In genomic region chr20:38098952-38099351, GRCh38 we compare ENCODE assay signal across 27 cellular contexts.
A peak's percentile ranks its signal among the peaks of the same experiment; 100 is the strongest.
DNase-seq lines count a peak whose midpoint lies in the region; ATAC-seq, FAIRE-seq and TF ChIP-seq lines count a peak whose summit lies in the region.
"Had no signal": no experiment of that assay in that cellular context is flagged by ENCODE, and none has a peak within 500 bp of the region (broad histone marks: within the 10 kb centered on the region; RNA-seq: fewer than 3 reads in every experiment).

No MANE protein-coding gene starts in this region.

- H3K27ac ChIP-seq in mammary epithelial cell (ENCODE audit: insufficient read depth, low read depth, low read length) (no peak overlapping the region), brain microvascular endothelial cell (peak overlapping the region; percentile 45), HepG2 (ENCODE audit: extremely low read length, insufficient read depth, low read length) (peak overlapping the region; percentile 1)
- H3K27ac ChIP-seq: 22Rv1, GM23248, lower lobe of right lung, RWPE1 had no signal

- H3K4me2 ChIP-seq in mammary epithelial cell (ENCODE audit: insufficient read depth, low read depth, low read length): no peak overlapping the region
- no peak overlapping the region for H3K4me2 ChIP-seq in HepG2 (ENCODE audit: low read depth, low read length)

- H3K36me3 Mint-ChIP-seq in MCF 10A (ENCODE audit: insufficient read depth, unreplicated experiment): no peaks in the 10 kb centered on the region
- H3K36me3 Mint-ChIP-seq: stimulated activated effector memory CD8-positive, alpha-beta T cell treated with anti-CD3 and anti-CD28 coated beads, Interleukin-12 subunit alpha, Interleukin-12 subunit beta, amount 100 ng/mL, for 72 hours had no signal

- no peak overlapping the region for H3K27ac Mint-ChIP-seq in MCF 10A (ENCODE audit: low read depth, unreplicated experiment)
- H3K27ac Mint-ChIP-seq in stimulated activated naive CD8-positive, alpha-beta T cell treated with anti-CD3 and anti-CD28 coated beads, Interleukin-15, amount 100 ng/mL, for 72 hours: no peak overlapping the region
- H3K27ac Mint-ChIP-seq: activated CD8-positive, alpha-beta T cell treated with anti-CD3 and anti-CD28 coated beads, Interleukin-2, amount 10 ng/mL, durations not matched to agents 7 days and 5 days; activated naive CD4-positive, alpha-beta T cell treated with anti-CD3 and anti-CD28 coated beads, Interleukin-2, amount 50 U/mL, for 72 hours; activated T-helper 2 cell treated with anti-CD3 and anti-CD28 coated beads, Interferon-gamma antibody, Interleukin-2, Interleukin-4, amounts not matched to agents 10 μg/mL and 5 μg/mL and 100 μg/mL, durations not matched to agents 14 hours and 24 hours and 36 hours; CD4-positive, CD25-positive, alpha-beta regulatory T cell; stimulated activated effector memory CD8-positive, alpha-beta T cell treated with anti-CD3 and anti-CD28 coated beads, Interleukin-12 subunit alpha, Interleukin-12 subunit beta, amount 100 ng/mL, for 72 hours had no signal

- intact Hi-C loops in mammary epithelial cell (cut with micrococcal nuclease): no loop called here
- intact Hi-C loops in MCF 10A (cut with micrococcal nuclease): no loop called here
- intact Hi-C loops in HepG2 (cut with micrococcal nuclease; ENCODE audit: unreplicated experiment): no loop called here

- H3K4me1 Mint-ChIP-seq in MCF 10A (ENCODE audit: insufficient read depth, unreplicated experiment): peaks cover 12% of the 10 kb centered on the region
- H3K4me1 Mint-ChIP-seq in stimulated activated naive CD8-positive, alpha-beta T cell treated with anti-CD3 and anti-CD28 coated beads, Interleukin-15, amount 100 ng/mL, for 72 hours: peaks cover 12% of the 10 kb centered on the region

- H4K20me1 ChIP-seq in mammary epithelial cell (ENCODE audit: insufficient read depth, low read length) (no peaks in the 10 kb centered on the region), HepG2 (ENCODE audit: insufficient read depth, low read length) (no peaks in the 10 kb centered on the region)

- TF ChIP-seq RAD21 in HepG2 (CRISPR knock-in tag; IDR thresholded peaks at IDR 0.05): no peak

- H3K4me1 ChIP-seq in mammary epithelial cell (ENCODE audit: insufficient read depth, low read length) (peaks cover 13% of the 10 kb centered on the region), HepG2 (ENCODE audit: insufficient read depth, low read length) (peaks cover 33% of the 10 kb centered on the region)

- H3K9me3 ChIP-seq in mammary epithelial cell (replicated peaks; ENCODE audit: insufficient read depth, low read length): no peaks in the 10 kb centered on the region
- no peaks in the 10 kb centered on the region for H3K9me3 ChIP-seq in HepG2 (ENCODE audit: low read length)
- H3K9me3 ChIP-seq: lower lobe of right lung had no signal

- peaks cover 14% of the 10 kb centered on the region for H3K9me3 Mint-ChIP-seq in MCF 10A (ENCODE audit: unreplicated experiment)
- peaks cover 12% of the 10 kb centered on the region in 2 donors for H3K9me3 Mint-ChIP-seq in stimulated activated naive CD8-positive, alpha-beta T cell treated with anti-CD3 and anti-CD28 coated beads, Interleukin-15, amount 100 ng/mL, for 72 hours

- H3K4me3 Mint-ChIP-seq in MCF 10A (ENCODE audit: unreplicated experiment): no peak overlapping the region
- H3K4me3 Mint-ChIP-seq in stimulated activated naive CD8-positive, alpha-beta T cell treated with anti-CD3 and anti-CD28 coated beads, Interleukin-15, amount 100 ng/mL, for 72 hours: no peak overlapping the region
- H3K4me3 Mint-ChIP-seq: activated CD8-positive, alpha-beta T cell treated with anti-CD3 and anti-CD28 coated beads, Interleukin-2, amount 10 ng/mL, durations not matched to agents 7 days and 5 days; stimulated activated effector memory CD8-positive, alpha-beta T cell treated with anti-CD3 and anti-CD28 coated beads, Interleukin-12 subunit alpha, Interleukin-12 subunit beta, amount 100 ng/mL, for 72 hours had no signal

- TF ChIP-seq EP300 in HepG2 (IDR thresholded peaks at IDR 0.05; ENCODE audit: low read depth in 2 of 2, low read length in 2 of 2) (no peak), HepG2 (CRISPR knock-in tag; IDR thresholded peaks at IDR 0.05; ENCODE audit: borderline replicate concordance) (no peak)

- H3K4me3 ChIP-seq in mammary epithelial cell (replicated peaks in 1 of 3; ENCODE audit: insufficient read depth in 1 of 3, low read depth in 2 of 3, low read length in 3 of 3) (no peak overlapping the region), brain microvascular endothelial cell (ENCODE audit: low read depth, low read length) (peak overlapping the region; percentile 18), HepG2 (replicated peaks in 1 of 3; ENCODE audit: insufficient read depth in 1 of 3, low read depth in 2 of 3, low read length in 3 of 3) (no peak overlapping the region)
- H3K4me3 ChIP-seq: GM23248, lower lobe of right lung, MG63 had no signal

- no peak for TF ChIP-seq POLR2A in HepG2 (IDR thresholded peaks at IDR 0.05; ENCODE audit: insufficient read depth in 1 of 2, low read depth in 2 of 2, low read length in 2 of 2)

- H3K79me2 ChIP-seq in mammary epithelial cell (ENCODE audit: insufficient read depth, low read length) (no peaks in the 10 kb centered on the region), HepG2 (ENCODE audit: insufficient read depth, low read length) (no peaks in the 10 kb centered on the region)

- DNase-seq in mammary epithelial cell: no peak
- DNase-seq in MCF 10A (ENCODE audit: unreplicated experiment): no peak
- DNase-seq in brain microvascular endothelial cell: peak; percentile 29
- no peak for DNase-seq in HepG2 (ENCODE audit: low spot score)
- DNase-seq in NCI-H748 treated with DMSO at 0.1 percent for 48 hours (lab: John Stamatoyannopoulos, UW): no peak
- no peak for DNase-seq in stimulated activated naive CD8-positive, alpha-beta T cell treated with anti-CD3 and anti-CD28 coated beads, Interleukin-15, amount 100 ng/mL, for 72 hours
- no peak for DNase-seq in NK-92 treated with Interleukin-12 subunit alpha and Interleukin-12 subunit beta, amount 100 ng/mL, for 24 hours (lab: John Stamatoyannopoulos, UW)
- DNase-seq: activated CD4-positive, alpha-beta T cell treated with anti-CD3 and anti-CD28 coated beads for 1 hour; activated CD8-positive, alpha-beta T cell treated with anti-CD3 and anti-CD28 coated beads, Interleukin-2, amount 10 ng/mL, durations not matched to agents 7 days and 5 days; CD4-positive, CD25-positive, alpha-beta regulatory T cell; GM23248; lower lobe of right lung; MG63; NCI-H2029 treated with DMSO at 0.1 percent for 48 hours; NCI-H69; stimulated activated CD4-positive, alpha-beta T cell treated with anti-CD3 and anti-CD28 coated beads, Interleukin-4, amount 100 ng/mL, for 24 hours had no signal

- in situ Hi-C loops in mammary epithelial cell (cut with MboI; ENCODE audit: low sequenced_read_pairs in 2 of 2) (no loop called here), brain microvascular endothelial cell (cut with HindIII; ENCODE audit: low pct_ligation_motif_present, low sequenced_read_pairs) (no loop called here), HepG2 (cut with HindIII; ENCODE audit: extremely low pct_ligation_motif_present, low pct_unique_long_range_greater_than_20kb) (no loop called here)

- dilution Hi-C loops in mammary epithelial cell (cut with HindIII; ENCODE audit: low sequenced_read_pairs): no loop called here

- no peaks in the 10 kb centered on the region for H3K36me3 ChIP-seq in mammary epithelial cell (ENCODE audit: insufficient read depth, low read length)
- H3K36me3 ChIP-seq in brain microvascular endothelial cell (replicated peaks): no peaks in the 10 kb centered on the region
- no peaks in the 10 kb centered on the region for H3K36me3 ChIP-seq in HepG2 (replicated peaks in 1 of 2; ENCODE audit: control insufficient read depth in 1 of 2, insufficient read depth in 2 of 2, low read length in 2 of 2)
- H3K36me3 ChIP-seq: lower lobe of right lung, MG63 had no signal

- no peak for FAIRE-seq in HepG2 (lab: Jason Lieb, UNC)
- FAIRE-seq: D721Med, GM12891, keratinocyte, urothelium cell line had no signal

- H3K9ac ChIP-seq in mammary epithelial cell (ENCODE audit: insufficient read depth, low read length): no peak overlapping the region
- no peak overlapping the region for H3K9ac ChIP-seq in HepG2 (ENCODE audit: insufficient read depth, low read depth, low read length)
- H3K9ac ChIP-seq: GM23248 had no signal

- ATAC-seq in HepG2 (peak; percentile 26; the same call in 2 of the 3 replicates), HG03097 (IDR thresholded peaks at IDR 0.05; ENCODE audit: low FRiP score, unreplicated experiment) (no peak)
- no peak for ATAC-seq in stimulated activated naive CD8-positive, alpha-beta T cell treated with anti-CD3 and anti-CD28 coated beads, Interleukin-15, amount 100 ng/mL, for 72 hours
- ATAC-seq: activated CD8-positive, alpha-beta T cell treated with anti-CD3 and anti-CD28 coated beads, Interleukin-2, amount 10 ng/mL, durations not matched to agents 7 days and 5 days; activated naive CD4-positive, alpha-beta T cell treated with anti-CD3 and anti-CD28 coated beads, Interleukin-2, amount 50 U/mL, for 72 hours; lower lobe of right lung; sciatic nerve; stimulated activated effector memory CD8-positive, alpha-beta T cell treated with anti-CD3 and anti-CD28 coated beads, Interleukin-12 subunit alpha, Interleukin-12 subunit beta, amount 100 ng/mL, for 72 hours had no signal

- CTCF ChIA-PET in mammary epithelial cell (lab: Charles Lee; ENCODE audit: low non-redundant PET): interaction anchor here (0.6 kb wide), 1 partner anchor 24 kb away, joined by 9 read pairs; no protein-coding TSS in a partner anchor
- CTCF ChIA-PET in MCF 10A (lab: Yijun Ruan, JAX): interaction anchor here (0.6 to 2.3 kb wide), 8 partner anchors 11 to 950 kb away, joined by 3 to 14 read pairs (median 4); no protein-coding TSS in a partner anchor
- CTCF ChIA-PET in HepG2 (lab: Yijun Ruan, JAX; ENCODE audit: low intra/inter-chr PET ratio, low total read pairs): no interaction called here

- WGBS in mammary epithelial cell (ENCODE audit: low coverage, missing lambda C conversion rate): 100% methylated on average over 1 of the region's 1 CpG
- 77% methylated on average over 1 of the region's 1 CpG for WGBS in HepG2 (ENCODE audit: low lambda C conversion rate)

- H2AFZ ChIP-seq in mammary epithelial cell (ENCODE audit: low read depth, low read length) (peak overlapping the region; percentile 9), HepG2 (ENCODE audit: low read length) (peak overlapping the region; percentile 8)
- H2AFZ ChIP-seq: GM23248 had no signal

- TF ChIP-seq CTCF in mammary epithelial cell (conservative IDR thresholded peaks at IDR 0.05 in 1 of 2, IDR thresholded peaks at IDR 0.05 in 1 of 2; ENCODE audit: extremely low read depth in 1 of 2, insufficient read depth in 1 of 2, low read depth in 1 of 2, low read length in 2 of 2) (no peak), MCF 10A (IDR thresholded peaks at IDR 0.05; ENCODE audit: unreplicated experiment) (no peak), brain microvascular endothelial cell (IDR thresholded peaks at IDR 0.05; ENCODE audit: low read depth, low read length, missing control alignments) (no peak), HepG2 (CRISPR knock-in tag; IDR thresholded peaks at IDR 0.05) (no peak)

- POLR2A ChIA-PET in MCF 10A (lab: Yijun Ruan, JAX) (interaction anchor here (0.7 to 1.6 kb wide), 4 partner anchors 11 to 139 kb away, joined by 3 to 10 read pairs (median 4); no protein-coding TSS in a partner anchor), HepG2 (lab: Yijun Ruan, JAX) (interaction anchor here (1.5 to 2.2 kb wide), 3 partner anchors 10 to 45 kb away, joined by 4 to 6 read pairs (median 4); no protein-coding TSS in a partner anchor)

- H3K27me3 ChIP-seq in mammary epithelial cell (ENCODE audit: insufficient read depth, low read length) (no peaks in the 10 kb centered on the region), brain microvascular endothelial cell (replicated peaks) (no peaks in the 10 kb centered on the region), HepG2 (ENCODE audit: control insufficient read depth in 1 of 2, insufficient read depth in 2 of 2, low read length in 2 of 2) (no peaks in the 10 kb centered on the region)
- H3K27me3 ChIP-seq: MG63 had no signal

- BruUV-seq in mammary epithelial cell (replicated peaks; lab: Mats Ljungman, UMichigan) (no TSS peak), MCF 10A (replicated peaks; lab: Mats Ljungman, UMichigan) (no TSS peak), HepG2 (replicated peaks; lab: Mats Ljungman, UMichigan) (no TSS peak)

- no peaks in the 10 kb centered on the region for H3K27me3 Mint-ChIP-seq in MCF 10A (ENCODE audit: insufficient read depth, unreplicated experiment)
- no peaks in the 10 kb centered on the region for H3K27me3 Mint-ChIP-seq in stimulated activated naive CD8-positive, alpha-beta T cell treated with anti-CD3 and anti-CD28 coated beads, Interleukin-15, amount 100 ng/mL, for 72 hours
